12 cellular contexts compared by ENCODE assay signal in genomic region chr2:74768401-74768914, GRCh38.
DNase-seq lines count a peak whose midpoint lies in the region; ATAC-seq and TF ChIP-seq lines count a peak whose summit lies in the region.
"Had no signal": no experiment of that assay in that cellular context is flagged by ENCODE, and none has a peak within 500 bp of the region (broad histone marks: within the 10 kb centered on the region; RNA-seq: fewer than 3 reads in every experiment).

No MANE protein-coding gene starts in this region.

- peaks cover 0 to 18% of the 10 kb centered on the region in 2 donors for H3K4me1 ChIP-seq in ascending aorta
- H3K4me1 ChIP-seq in subcutaneous abdominal adipose tissue (ENCODE audit: control insufficient read depth in 5 of 5, insufficient read depth in 5 of 5, low read length in 5 of 5) = peaks cover 3 to 57% (median 38%) of the 10 kb centered on the region in 5 donors
- H3K4me1 ChIP-seq in uterus = no peaks in the 10 kb centered on the region

- H3K36me3 ChIP-seq in ascending aorta = no peaks in the 10 kb centered on the region
- H3K36me3 ChIP-seq in subcutaneous abdominal adipose tissue (ENCODE audit: control insufficient read depth in 5 of 5, insufficient read depth in 5 of 5, low read length in 5 of 5) = no peaks in the 10 kb centered on the region
- no peaks in the 10 kb centered on the region for H3K36me3 ChIP-seq in uterus
- H3K36me3 ChIP-seq in WERI-Rb-1 = no peaks in the 10 kb centered on the region

- H3K4me3 ChIP-seq in ascending aorta (no peak overlapping the region), subcutaneous abdominal adipose tissue (ENCODE audit: low read depth in 1 of 5, low read length in 5 of 5) (no peak overlapping the region), uterus (no peak overlapping the region), WERI-Rb-1 (ENCODE audit: low read depth, low read length) (no peak overlapping the region)

- TF ChIP-seq CTCF in ascending aorta (IDR thresholded peaks at IDR 0.05) = no peak
- TF ChIP-seq CTCF in uterus (IDR thresholded peaks at IDR 0.05) = no peak
- TF ChIP-seq CTCF in WERI-Rb-1 (IDR thresholded peaks at IDR 0.05; ENCODE audit: low read depth, low read length) = no peak

- H3K27ac ChIP-seq in ascending aorta = peak overlapping the region; percentile 77 to 88
- H3K27ac ChIP-seq in subcutaneous abdominal adipose tissue (ENCODE audit: low read depth, low read length) = peak overlapping the region; percentile 30
- H3K27ac ChIP-seq in uterus = no peak overlapping the region
- H3K27ac ChIP-seq in WERI-Rb-1 = no peak overlapping the region
- H3K27ac ChIP-seq: C4-2B had no signal

- intact Hi-C loops in ascending aorta (cut with DNase I) = loop anchor here (1.0 kb wide), 1 partner anchor 27 kb away; no protein-coding TSS in a partner anchor
- intact Hi-C loops in left ventricle myocardium superior (cut with micrococcal nuclease) = no loop called here
- intact Hi-C loops in uterus (cut with DNase I; ENCODE audit: low total_unique reads) = no loop called here

- no peaks in the 10 kb centered on the region for H3K27me3 ChIP-seq in ascending aorta
- H3K27me3 ChIP-seq in subcutaneous abdominal adipose tissue (ENCODE audit: control insufficient read depth in 5 of 5, insufficient read depth in 4 of 5, low read length in 5 of 5) = no peaks in the 10 kb centered on the region
- no peaks in the 10 kb centered on the region for H3K27me3 ChIP-seq in uterus
- H3K27me3 ChIP-seq in WERI-Rb-1 (ENCODE audit: insufficient read depth, low read depth, severe bottlenecking) = no peaks in the 10 kb centered on the region

- H3K9me3 ChIP-seq in ascending aorta (no peaks in the 10 kb centered on the region), subcutaneous abdominal adipose tissue (ENCODE audit: control insufficient read depth in 5 of 5, low read length in 5 of 5) (peaks cover 0 to 3% (median 0%) of the 10 kb centered on the region in 5 donors), uterus (no peaks in the 10 kb centered on the region), WERI-Rb-1 (ENCODE audit: severe bottlenecking) (peaks cover 3% of the 10 kb centered on the region)

- DNase-seq in EL (peak; percentile 38), ascending aorta (ENCODE audit: low spot score in 2 of 2) (no peak), left ventricle myocardium superior (no peak), uterus (no peak), WERI-Rb-1 (no peak), SHP77 treated with DMSO at 0.1 percent for 48 hours (lab: John Stamatoyannopoulos, UW) (no peak), GF-D8 (lab: John Stamatoyannopoulos, UW) (no peak)
- DNase-seq: activated CD4-positive, CD25-positive, alpha-beta regulatory T cell; mesendoderm; posterior cingulate gyrus had no signal

- peak; percentile 83 for ATAC-seq in left ventricle myocardium superior

- peak overlapping the region in 2 of 5 donors; percentile 42 to 48 for H3K9ac ChIP-seq in subcutaneous abdominal adipose tissue (ENCODE audit: low read length in 5 of 5)

- no peak for TF ChIP-seq POLR2A in uterus (IDR thresholded peaks at IDR 0.05)

Comparison
In these comparisons a context has a peak if more than half of its experiments do, and no peak if none do; other contexts are left out.
1. H3K27ac ChIP-seq: peak in ascending aorta (2 of 2) and subcutaneous abdominal adipose tissue (single experiment); none in uterus (0 of 2) and WERI-Rb-1 (single experiment).